Comparison of ENCODE assay signal across 8 cellular contexts in genomic region chr9:129964901-129965734, GRCh38.
DNase-seq lines count a peak whose midpoint lies in the region; ATAC-seq and TF ChIP-seq lines count a peak whose summit lies in the region.

No MANE protein-coding gene starts in this region.

- H3K27me3 ChIP-seq in colonic mucosa: no peaks in the 10 kb centered on the region
- no peaks in the 10 kb centered on the region for H3K27me3 ChIP-seq in mesendoderm (ENCODE audit: insufficient read depth, low read length, poor library complexity)
- no peaks in the 10 kb centered on the region for H3K27me3 ChIP-seq in vagina

- no peak overlapping the region for H3K23ac ChIP-seq in mesendoderm (ENCODE audit: low read length)

- no peaks in the 10 kb centered on the region for H3K36me3 ChIP-seq in colonic mucosa
- H3K36me3 ChIP-seq in mesendoderm (ENCODE audit: control insufficient read depth, insufficient read depth, low read length): no peaks in the 10 kb centered on the region
- H3K36me3 ChIP-seq in vagina: no peaks in the 10 kb centered on the region

- no CpG with 5 or more reads among the region's 21 CpGs for WGBS in mesendoderm (ENCODE audit: extremely low coverage, insufficient coverage, low lambda C conversion rate)

- H3K9me3 ChIP-seq in colonic mucosa: no peaks in the 10 kb centered on the region
- no peaks in the 10 kb centered on the region for H3K9me3 ChIP-seq in vagina

- TF ChIP-seq CTCF in colonic mucosa (IDR thresholded peaks at IDR 0.05) (no peak), vagina (IDR thresholded peaks at IDR 0.05) (no peak)

- peak overlapping the region; percentile 94 for H3K27ac Mint-ChIP-seq in activated naive CD4-positive, alpha-beta T cell treated with anti-CD3 and anti-CD28 coated beads, Interleukin-2, amount 50 U/mL, for 24 hours

- peak overlapping the region; percentile 6 to 21 for H3K9ac ChIP-seq in colonic mucosa (ENCODE audit: low read depth in 2 of 2, low read length in 2 of 2)
- peak overlapping the region; percentile 34 for H3K9ac ChIP-seq in mesendoderm (ENCODE audit: low read length)

- TF ChIP-seq POLR2A in vagina (IDR thresholded peaks at IDR 0.05): no peak

- H3K56ac ChIP-seq in mesendoderm (ENCODE audit: low read length): peak overlapping the region; percentile 77

- no peak overlapping the region for H3K4me3 ChIP-seq in colonic mucosa
- H3K4me3 ChIP-seq in mesendoderm (ENCODE audit: low read length): no peak overlapping the region
- H3K4me3 ChIP-seq in vagina: no peak overlapping the region

- H4K8ac ChIP-seq in mesendoderm (ENCODE audit: low read depth, low read length): no peak overlapping the region

- no peak overlapping the region for H2BK5ac ChIP-seq in mesendoderm (ENCODE audit: low read length)

- no peak overlapping the region for H2BK120ac ChIP-seq in mesendoderm (ENCODE audit: low read depth, low read length)

- H4K5ac ChIP-seq in mesendoderm (ENCODE audit: low read length): peak overlapping the region; percentile 66

- peak overlapping the region; percentile 63 for H2AK5ac ChIP-seq in mesendoderm (ENCODE audit: low read length)

- no peaks in the 10 kb centered on the region for H3K79me2 ChIP-seq in mesendoderm (ENCODE audit: control insufficient read depth, insufficient read depth, low read length)

- H3K4me1 Mint-ChIP-seq in activated naive CD4-positive, alpha-beta T cell treated with anti-CD3 and anti-CD28 coated beads, Interleukin-2, amount 50 U/mL, for 24 hours: peaks cover 84% of the 10 kb centered on the region

- peak overlapping the region; percentile 85 for H3K18ac ChIP-seq in mesendoderm (ENCODE audit: low read length)

- ATAC-seq in GM21619 (IDR thresholded peaks at IDR 0.05; ENCODE audit: unreplicated experiment): no peak

- H2BK15ac ChIP-seq in mesendoderm (replicated peaks; ENCODE audit: low read depth): no peak overlapping the region

- H3K4me3 Mint-ChIP-seq in activated naive CD4-positive, alpha-beta T cell treated with anti-CD3 and anti-CD28 coated beads, Interleukin-2, amount 50 U/mL, for 24 hours: peak overlapping the region; percentile 42

- intact Hi-C loops in colonic mucosa (cut with DNase I): no loop called here
- intact Hi-C loops in vagina (cut with DNase I): no loop called here

- H3K9me3 Mint-ChIP-seq in activated naive CD4-positive, alpha-beta T cell treated with anti-CD3 and anti-CD28 coated beads, Interleukin-2, amount 50 U/mL, for 24 hours: no peaks in the 10 kb centered on the region

- H3K36me3 Mint-ChIP-seq in activated naive CD4-positive, alpha-beta T cell treated with anti-CD3 and anti-CD28 coated beads, Interleukin-2, amount 50 U/mL, for 24 hours: peaks cover 25% of the 10 kb centered on the region

- H3K4me2 ChIP-seq in mesendoderm (ENCODE audit: low read length): no peak overlapping the region

- DNase-seq in activated naive CD4-positive, alpha-beta T cell (lab: John Stamatoyannopoulos, UW): no peak
- DNase-seq in colonic mucosa (no peak), mesendoderm (peak; percentile 59), vagina (ENCODE audit: extremely low spot score in 2 of 2) (no peak), GDM1 (lab: John Stamatoyannopoulos, UW) (no peak), GM19238 (ENCODE audit: insufficient read length, low spot score) (no peak)

- H3K27ac ChIP-seq in colonic mucosa (peak overlapping the region; percentile 75), mesendoderm (ENCODE audit: low read depth, low read length) (peak overlapping the region; percentile 79), vagina (peak overlapping the region; percentile 87)

- peak overlapping the region; percentile 58 for H3K4ac ChIP-seq in mesendoderm (ENCODE audit: low read depth, low read length)

- H3K79me1 ChIP-seq in mesendoderm (ENCODE audit: low read length): no peaks in the 10 kb centered on the region

- H3K4me1 ChIP-seq in colonic mucosa (peaks cover 16% of the 10 kb centered on the region), mesendoderm (ENCODE audit: control insufficient read depth, low read depth, low read length) (peaks cover 15% of the 10 kb centered on the region), vagina (peaks cover 71% of the 10 kb centered on the region)

- H3K27me3 Mint-ChIP-seq in activated naive CD4-positive, alpha-beta T cell treated with anti-CD3 and anti-CD28 coated beads, Interleukin-2, amount 50 U/mL, for 24 hours: no peaks in the 10 kb centered on the region
